ENCODE assay signal across 8 cellular contexts in genomic region chr1:87329051-87329755, GRCh38. TPM values are rescaled to one million over a fixed set of nuclear protein-coding genes. Genes with fewer than 3 reads are reported as not detected.
DNase-seq lines count a peak whose midpoint lies in the region; TF ChIP-seq lines count a peak whose summit lies in the region.

No MANE protein-coding gene starts in this region.

- DNase-seq in SIG-M5 treated with dmso at 0.1 percent for 504 hours (lab: John Stamatoyannopoulos, UW; ENCODE audit: unreplicated experiment) (peak; percentile 54), SIG-M5 (lab: John Stamatoyannopoulos, UW) (no peak), NCI-H460 (ENCODE audit: extremely low read depth, low read depth) (peak; percentile 33), activated T-cell treated with anti-CD3 and anti-CD28 coated beads for 48 hours (ENCODE audit: low read depth) (peak; percentile 23), erythroblast (lab: John Stamatoyannopoulos, UW) (peak; percentile 74 to 84), midbrain (lab: John Stamatoyannopoulos, UW) (peak; percentile 45), substantia nigra (lab: John Stamatoyannopoulos, UW) (peak in 35 of 49 donors; percentile 9 to 73 (median 42)), mesenteric fat pad (ENCODE audit: low spot score) (no peak)

- peak overlapping the region; percentile 91 for H3K27ac ChIP-seq in substantia nigra (ENCODE audit: low read depth, low read length, poor library complexity, severe bottlenecking)

- TF ChIP-seq POLR2A in erythroblast (IDR thresholded peaks at IDR 0.05; ENCODE audit: low read length) = no peak

RNA-seq across cellular contexts. Expression of gene LMO4, which starts 0.5 kb away (rescaled TPM):
- total RNA-seq in NCI-H460 (2014; rRNA removed; shearing (Covaris generic)) = 38.6 and 39.9 TPM in 2 replicates
- polyA plus RNA-seq in NCI-H460 (2014; cell fraction: nucleus; rRNA removed) = 23.2 and 30.8 TPM in 2 replicates
- 68.0 TPM for total RNA-seq in mesenteric fat pad

Comparison
In these comparisons a context has a peak if more than half of its experiments do, and no peak if none do; other contexts are left out.
1. DNase-seq: peak in SIG-M5 treated with dmso at 0.1 percent for 504 hours (single experiment), NCI-H460 (single experiment), activated T-cell treated with anti-CD3 and anti-CD28 coated beads for 48 hours (single experiment), erythroblast (2 of 2), midbrain (single experiment) and substantia nigra (35 of 49); none in SIG-M5 (single experiment) and mesenteric fat pad (single experiment).